In genomic region chr6:169725270-169726048, GRCh38 we compare ENCODE assay signal across 1 cellular context.
TF ChIP-seq lines count a peak whose summit lies in the region.

No MANE protein-coding gene starts in this region.

TF ChIP-seq in HepG2, 621 proteins besides CTCF, POLR2A, EP300 and RAD21 (continued from another document and continues in another):
- TF ChIP-seq ZNF710 (CRISPR knock-in tag; IDR thresholded peaks at IDR 0.05; ENCODE audit: borderline replicate concordance) (no peak), ATF6 (CRISPR knock-in tag; conservative IDR thresholded peaks at IDR 0.05) (no peak; the same call in 1 of the 2 replicates), ZNF704 (CRISPR knock-in tag; IDR thresholded peaks at IDR 0.05; ENCODE audit: borderline replicate concordance) (no peak), GABPB1 (CRISPR knock-in tag; IDR thresholded peaks at IDR 0.05) (no peak), TP53 (CRISPR knock-in tag; conservative IDR thresholded peaks at IDR 0.05) (0 out of 2 replicates have a peak, but pooled peaks have one; percentile 46), ZSCAN22 (CRISPR knock-in tag; IDR thresholded peaks at IDR 0.05) (no peak), ATF2 (CRISPR knock-in tag; IDR thresholded peaks at IDR 0.05) (peak; percentile 89), SIN3A (IDR thresholded peaks at IDR 0.05; ENCODE audit: borderline replicate concordance, low read depth, low read length) (peak; percentile 45; the same call in 1 of the 2 replicates), ZNF160 (CRISPR knock-in tag; IDR thresholded peaks at IDR 0.05) (peak; percentile 13; the same call in 1 of the 2 replicates), MBNL3 (CRISPR knock-in tag; conservative IDR thresholded peaks at IDR 0.05) (no peak), SMARCC2 (IDR thresholded peaks at IDR 0.05) (no peak), DZIP1 (CRISPR knock-in tag; IDR thresholded peaks at IDR 0.05) (no peak), ZFP36L2 (CRISPR knock-in tag; IDR thresholded peaks at IDR 0.05) (no peak), ESRRA (CRISPR knock-in tag; IDR thresholded peaks at IDR 0.05; ENCODE audit: low read depth) (peak; percentile 84), ZNF224 (CRISPR knock-in tag; IDR thresholded peaks at IDR 0.05) (no peak), ZFP90 (CRISPR knock-in tag; IDR thresholded peaks at IDR 0.05; ENCODE audit: borderline replicate concordance) (0 out of 2 replicates have a peak, but pooled peaks have one; percentile 47), ELK4 (CRISPR knock-in tag; IDR thresholded peaks at IDR 0.05; ENCODE audit: borderline replicate concordance) (no peak), ZBTB26 (CRISPR knock-in tag; IDR thresholded peaks at IDR 0.05; ENCODE audit: borderline replicate concordance) (no peak), TOPORS (CRISPR knock-in tag; IDR thresholded peaks at IDR 0.05) (no peak; the same call in 1 of the 2 replicates), HIC2 (CRISPR knock-in tag; IDR thresholded peaks at IDR 0.05; ENCODE audit: low read depth) (no peak), ZGPAT (CRISPR knock-in tag; IDR thresholded peaks at IDR 0.05) (peak; percentile 63), ZBTB34 (CRISPR knock-in tag; IDR thresholded peaks at IDR 0.05) (peak; percentile 19; the same call in 1 of the 2 replicates), ZUFSP (CRISPR knock-in tag; IDR thresholded peaks at IDR 0.05; ENCODE audit: borderline replicate concordance) (no peak), TOE1 (CRISPR knock-in tag; IDR thresholded peaks at IDR 0.05) (no peak), MIXL1 (CRISPR knock-in tag; IDR thresholded peaks at IDR 0.05) (peak; percentile 97), GZF1 (CRISPR knock-in tag; IDR thresholded peaks at IDR 0.05) (no peak; the same call in 1 of the 2 replicates), FOXK1 (CRISPR knock-in tag; IDR thresholded peaks at IDR 0.05; ENCODE audit: borderline replicate concordance, low read depth) (peak; percentile 84), TGIF2 (CRISPR knock-in tag; IDR thresholded peaks at IDR 0.05) (peak; percentile 13; the same call in 1 of the 2 replicates), IKZF1 (IDR thresholded peaks at IDR 0.05) (no peak), ZBED4 (CRISPR knock-in tag; IDR thresholded peaks at IDR 0.05; ENCODE audit: borderline replicate concordance) (no peak), KDM6A (CRISPR knock-in tag; IDR thresholded peaks at IDR 0.05; ENCODE audit: low read depth) (peak; percentile 70; the same call in 1 of the 2 replicates), ZNF839 (CRISPR knock-in tag; IDR thresholded peaks at IDR 0.05; ENCODE audit: borderline replicate concordance) (no peak), XRCC5 (optimal IDR thresholded peaks at IDR 0.05; ENCODE audit: low read length) (no peak)
